ENCODE assay signal across 21 cellular contexts in genomic region chr16:87704754-87705353, GRCh38.
DNase-seq lines count a peak whose midpoint lies in the region; ATAC-seq and TF ChIP-seq lines count a peak whose summit lies in the region.
"Had no signal": no experiment of that assay in that cellular context is flagged by ENCODE, and none has a peak within 500 bp of the region (broad histone marks: within the 10 kb centered on the region; RNA-seq: fewer than 3 reads in every experiment).

No MANE protein-coding gene starts in this region.

- peak overlapping the region; percentile 20 for H3K27ac Mint-ChIP-seq in activated CD4-positive, alpha-beta T cell treated with anti-CD3 and anti-CD28 coated beads, Interleukin-2, amount 10 ng/mL, durations not matched to agents 7 days and 5 days
- no peak overlapping the region for H3K27ac Mint-ChIP-seq in activated CD4-positive, alpha-beta T cell treated with anti-CD3 and anti-CD28 coated beads, Interleukin-2, amount 10 ng/mL, durations not matched to agents 24 days and 14 days

- H3K9me3 Mint-ChIP-seq in activated CD4-positive, alpha-beta T cell treated with anti-CD3 and anti-CD28 coated beads, Interleukin-2, amount 10 ng/mL, durations not matched to agents 7 days and 5 days: no peaks in the 10 kb centered on the region
- no peaks in the 10 kb centered on the region for H3K9me3 Mint-ChIP-seq in activated CD4-positive, alpha-beta T cell treated with anti-CD3 and anti-CD28 coated beads, Interleukin-2, amount 10 ng/mL, durations not matched to agents 24 days and 14 days
- H3K9me3 Mint-ChIP-seq: IgD-negative memory B cell, neural crest cell had no signal

- no peak overlapping the region for H3K4me3 Mint-ChIP-seq in activated CD4-positive, alpha-beta T cell treated with anti-CD3 and anti-CD28 coated beads, Interleukin-2, amount 10 ng/mL, durations not matched to agents 7 days and 5 days
- no peak overlapping the region for H3K4me3 Mint-ChIP-seq in activated CD4-positive, alpha-beta T cell treated with anti-CD3 and anti-CD28 coated beads, Interleukin-2, amount 10 ng/mL, durations not matched to agents 24 days and 14 days
- H3K4me3 Mint-ChIP-seq: IgD-negative memory B cell had no signal

- H3K27me3 Mint-ChIP-seq in activated CD4-positive, alpha-beta T cell treated with anti-CD3 and anti-CD28 coated beads, Interleukin-2, amount 10 ng/mL, durations not matched to agents 7 days and 5 days: no peaks in the 10 kb centered on the region
- no peaks in the 10 kb centered on the region for H3K27me3 Mint-ChIP-seq in activated CD4-positive, alpha-beta T cell treated with anti-CD3 and anti-CD28 coated beads, Interleukin-2, amount 10 ng/mL, durations not matched to agents 24 days and 14 days
- H3K27me3 Mint-ChIP-seq: IgD-negative memory B cell had no signal

- CTCF ChIA-PET in activated CD4-positive, alpha-beta T cell treated with anti-CD3 and anti-CD28 coated beads, Interleukin-2, amount 10 ng/mL, durations not matched to agents 7 days and 5 days (lab: Charles Lee): interaction anchor here (1.3 to 2.1 kb wide), 2 partner anchors 10 to 12 kb away, joined by 3 to 8 read pairs; no protein-coding TSS in a partner anchor
- CTCF ChIA-PET in RWPE1 (lab: Yijun Ruan, JAX): no interaction called here

- no peak for TF ChIP-seq CTCF in RWPE1 (conservative IDR thresholded peaks at IDR 0.05; ENCODE audit: low read depth)

- H3K4me1 Mint-ChIP-seq in activated CD4-positive, alpha-beta T cell treated with anti-CD3 and anti-CD28 coated beads, Interleukin-2, amount 10 ng/mL, durations not matched to agents 7 days and 5 days: peaks cover 40% of the 10 kb centered on the region
- peaks cover 24% of the 10 kb centered on the region for H3K4me1 Mint-ChIP-seq in activated CD4-positive, alpha-beta T cell treated with anti-CD3 and anti-CD28 coated beads, Interleukin-2, amount 10 ng/mL, durations not matched to agents 24 days and 14 days

- in situ Hi-C loops in ACHN (cut with HindIII; ENCODE audit: low pct_ligation_motif_present, low pct_unique_long_range_greater_than_20kb, low sequenced_read_pairs): no loop called here

- POLR2A ChIA-PET in activated CD4-positive, alpha-beta T cell treated with anti-CD3 and anti-CD28 coated beads, Interleukin-2, amount 10 ng/mL, durations not matched to agents 7 days and 5 days (lab: Charles Lee): no interaction called here
- POLR2A ChIA-PET in RWPE1 (lab: Yijun Ruan, JAX; ENCODE audit: low non-redundant PET): no interaction called here

- peak overlapping the region; percentile 7; the same call in 1 of the 2 replicates for H3K27ac ChIP-seq in RWPE1
- H3K27ac ChIP-seq: left lung, upper lobe of left lung had no signal

- intact Hi-C loops in activated CD4-positive, alpha-beta T cell treated with anti-CD3 and anti-CD28 coated beads, Interleukin-2, amount 10 ng/mL, durations not matched to agents 24 days and 14 days (cut with micrococcal nuclease): no loop called here

- no peak for DNase-seq in activated CD4-positive, alpha-beta T cell treated with anti-CD3 and anti-CD28 coated beads, Interleukin-2, amount 10 ng/mL, durations not matched to agents 7 days and 5 days
- DNase-seq in activated CD4-positive, alpha-beta T cell treated with anti-CD3 and anti-CD28 coated beads, Interleukin-2, amount 10 ng/mL, durations not matched to agents 24 days and 14 days: no peak
- DNase-seq in RWPE1 (ENCODE audit: low spot score) (no peak), globus pallidus (ENCODE audit: low spot score) (peak; percentile 47), pons (ENCODE audit: low spot score) (peak; percentile 61), HPDE6-E6E7 (ENCODE audit: extremely low spot score) (no peak), ACHN (no peak)
- DNase-seq: activated CD4-positive, alpha-beta T cell treated with anti-CD3 and anti-CD28 coated beads, Interleukin-2, amount 50 U/mL, for 1 hour; activated gamma-delta T cell treated with Interleukin-2 at 50 U/mL for 16 hours; cerebellar nuclear complex; effector memory CD4-positive, alpha-beta T cell; MG63; NCI-H146; NCI-H526; stimulated activated CD4-positive, alpha-beta T cell treated with anti-CD3 and anti-CD28 coated beads, Interleukin-2, amount 100 ng/mL, for 48 hours; T-helper 1 cell had no signal

- ATAC-seq in GM21717 (IDR thresholded peaks at IDR 0.05; ENCODE audit: unreplicated experiment): no peak

- H3K36me3 Mint-ChIP-seq in activated CD4-positive, alpha-beta T cell treated with anti-CD3 and anti-CD28 coated beads, Interleukin-2, amount 10 ng/mL, durations not matched to agents 7 days and 5 days (ENCODE audit: low read depth): peaks cover 44% of the 10 kb centered on the region
- H3K36me3 Mint-ChIP-seq in activated CD4-positive, alpha-beta T cell treated with anti-CD3 and anti-CD28 coated beads, Interleukin-2, amount 10 ng/mL, durations not matched to agents 24 days and 14 days (ENCODE audit: low read depth): peaks cover 31% of the 10 kb centered on the region

Comparison
In these comparisons a context has a peak if more than half of its experiments do, and no peak if none do; other contexts are left out.
1. DNase-seq: peak in globus pallidus (single experiment) and pons (single experiment); none in activated CD4-positive, alpha-beta T cell treated with anti-CD3 and anti-CD28 coated beads, Interleukin-2, amount 10 ng/mL, durations not matched to agents 7 days and 5 days (single experiment), activated CD4-positive, alpha-beta T cell treated with anti-CD3 and anti-CD28 coated beads, Interleukin-2, amount 10 ng/mL, durations not matched to agents 24 days and 14 days (single experiment), RWPE1 (single experiment), HPDE6-E6E7 (single experiment) and ACHN (single experiment).